In the genomic region with DNA sequence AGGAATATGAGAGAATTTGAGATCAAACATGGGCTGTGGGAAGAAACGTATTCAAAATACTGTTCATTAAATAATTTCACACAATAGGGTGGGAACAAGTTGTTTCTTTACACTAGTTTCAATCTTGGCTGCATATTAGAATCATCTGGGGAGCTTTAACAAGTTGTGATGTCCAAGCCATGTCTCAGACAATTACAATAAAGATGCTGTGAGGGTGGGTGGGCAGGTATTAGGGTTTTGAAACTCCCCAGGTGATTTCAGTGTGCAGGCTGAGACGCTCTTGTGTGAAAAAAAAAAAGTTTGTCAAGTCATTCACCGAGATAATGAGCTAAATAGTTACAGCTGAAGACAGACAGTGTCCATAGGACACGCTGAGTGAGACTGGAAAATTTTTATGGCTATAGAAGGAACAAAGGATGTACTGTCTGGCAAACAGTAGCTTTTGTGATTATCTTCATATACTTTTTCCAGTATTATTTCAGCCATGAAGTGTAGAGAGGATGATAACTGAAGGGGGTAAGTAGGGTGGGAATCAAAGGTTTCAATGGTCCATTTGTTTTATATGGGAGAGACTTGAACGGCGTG, we compare ENCODE assay signal across 1 cellular context.
TF ChIP-seq lines count a peak whose summit lies in the region.

No MANE protein-coding gene starts in this region.

TF ChIP-seq in GM12878, 131 proteins besides CTCF, POLR2A, EP300 and RAD21 (continued from another document):
- TF ChIP-seq YY1 (IDR thresholded peaks at IDR 0.05; ENCODE audit: low read depth, low read length) (no peak), MEF2B (IDR thresholded peaks at IDR 0.05; ENCODE audit: partially characterized antibody, poor library complexity, severe bottlenecking) (peak; percentile 93), RUNX3 (IDR thresholded peaks at IDR 0.05; ENCODE audit: low read length) (no peak), SMAD1 (IDR thresholded peaks at IDR 0.05; ENCODE audit: low read depth, partially characterized antibody) (peak; percentile 50), STAT3 (IDR thresholded peaks at IDR 0.05; ENCODE audit: low read depth, low read length) (no peak), ZNF384 (IDR thresholded peaks at IDR 0.05; ENCODE audit: borderline replicate concordance, low read depth, low read length) (peak; percentile 44; the same call in 1 of the 2 replicates), ZSCAN29 (IDR thresholded peaks at IDR 0.05) (no peak)
- TF ChIP-seq, protein P1, sequence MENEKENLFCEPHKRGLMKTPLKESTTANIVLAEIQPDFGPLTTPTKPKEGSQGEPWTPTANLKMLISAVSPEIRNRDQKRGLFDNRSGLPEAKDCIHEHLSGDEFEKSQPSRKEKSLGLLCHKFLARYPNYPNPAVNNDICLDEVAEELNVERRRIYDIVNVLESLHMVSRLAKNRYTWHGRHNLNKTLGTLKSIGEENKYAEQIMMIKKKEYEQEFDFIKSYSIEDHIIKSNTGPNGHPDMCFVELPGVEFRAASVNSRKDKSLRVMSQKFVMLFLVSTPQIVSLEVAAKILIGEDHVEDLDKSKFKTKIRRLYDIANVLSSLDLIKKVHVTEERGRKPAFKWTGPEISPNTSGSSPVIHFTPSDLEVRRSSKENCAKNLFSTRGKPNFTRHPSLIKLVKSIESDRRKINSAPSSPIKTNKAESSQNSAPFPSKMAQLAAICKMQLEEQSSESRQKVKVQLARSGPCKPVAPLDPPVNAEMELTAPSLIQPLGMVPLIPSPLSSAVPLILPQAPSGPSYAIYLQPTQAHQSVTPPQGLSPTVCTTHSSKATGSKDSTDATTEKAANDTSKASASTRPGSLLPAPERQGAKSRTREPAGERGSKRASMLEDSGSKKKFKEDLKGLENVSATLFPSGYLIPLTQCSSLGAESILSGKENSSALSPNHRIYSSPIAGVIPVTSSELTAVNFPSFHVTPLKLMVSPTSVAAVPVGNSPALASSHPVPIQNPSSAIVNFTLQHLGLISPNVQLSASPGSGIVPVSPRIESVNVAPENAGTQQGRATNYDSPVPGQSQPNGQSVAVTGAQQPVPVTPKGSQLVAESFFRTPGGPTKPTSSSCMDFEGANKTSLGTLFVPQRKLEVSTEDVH (IDR thresholded peaks at IDR 0.05; ENCODE audit: low read depth, partially characterized antibody) = no peak
- TF ChIP-seq, protein P2, sequence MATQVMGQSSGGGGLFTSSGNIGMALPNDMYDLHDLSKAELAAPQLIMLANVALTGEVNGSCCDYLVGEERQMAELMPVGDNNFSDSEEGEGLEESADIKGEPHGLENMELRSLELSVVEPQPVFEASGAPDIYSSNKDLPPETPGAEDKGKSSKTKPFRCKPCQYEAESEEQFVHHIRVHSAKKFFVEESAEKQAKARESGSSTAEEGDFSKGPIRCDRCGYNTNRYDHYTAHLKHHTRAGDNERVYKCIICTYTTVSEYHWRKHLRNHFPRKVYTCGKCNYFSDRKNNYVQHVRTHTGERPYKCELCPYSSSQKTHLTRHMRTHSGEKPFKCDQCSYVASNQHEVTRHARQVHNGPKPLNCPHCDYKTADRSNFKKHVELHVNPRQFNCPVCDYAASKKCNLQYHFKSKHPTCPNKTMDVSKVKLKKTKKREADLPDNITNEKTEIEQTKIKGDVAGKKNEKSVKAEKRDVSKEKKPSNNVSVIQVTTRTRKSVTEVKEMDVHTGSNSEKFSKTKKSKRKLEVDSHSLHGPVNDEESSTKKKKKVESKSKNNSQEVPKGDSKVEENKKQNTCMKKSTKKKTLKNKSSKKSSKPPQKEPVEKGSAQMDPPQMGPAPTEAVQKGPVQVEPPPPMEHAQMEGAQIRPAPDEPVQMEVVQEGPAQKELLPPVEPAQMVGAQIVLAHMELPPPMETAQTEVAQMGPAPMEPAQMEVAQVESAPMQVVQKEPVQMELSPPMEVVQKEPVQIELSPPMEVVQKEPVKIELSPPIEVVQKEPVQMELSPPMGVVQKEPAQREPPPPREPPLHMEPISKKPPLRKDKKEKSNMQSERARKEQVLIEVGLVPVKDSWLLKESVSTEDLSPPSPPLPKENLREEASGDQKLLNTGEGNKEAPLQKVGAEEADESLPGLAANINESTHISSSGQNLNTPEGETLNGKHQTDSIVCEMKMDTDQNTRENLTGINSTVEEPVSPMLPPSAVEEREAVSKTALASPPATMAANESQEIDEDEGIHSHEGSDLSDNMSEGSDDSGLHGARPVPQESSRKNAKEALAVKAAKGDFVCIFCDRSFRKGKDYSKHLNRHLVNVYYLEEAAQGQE (IDR thresholded peaks at IDR 0.05; ENCODE audit: low read depth, low read length) = no peak
